In the genomic region with DNA sequence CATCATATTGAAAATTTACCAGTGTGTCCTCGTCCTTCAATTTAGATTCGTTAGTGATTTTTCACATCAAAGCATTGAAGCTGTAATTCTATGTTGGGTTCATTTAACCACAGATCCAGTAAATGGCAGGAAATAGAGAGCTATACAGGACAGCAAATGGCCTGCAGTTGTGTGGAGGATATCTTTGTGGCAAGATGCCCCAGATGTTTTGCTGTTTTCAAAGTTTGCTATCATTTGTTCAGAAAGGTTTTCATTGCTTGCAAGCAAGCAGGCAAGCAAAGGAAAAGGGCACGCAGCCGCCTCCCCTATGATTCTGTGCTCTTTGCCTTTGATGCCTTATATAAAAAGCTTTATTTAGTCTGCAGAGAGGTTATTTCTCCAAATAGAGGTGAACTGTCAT, we compare ENCODE assay signal across 12 cellular contexts.
A peak's percentile ranks its signal among the peaks of the same experiment; 100 is the strongest.
DNase-seq lines count a peak whose midpoint lies in the region; ATAC-seq, FAIRE-seq and TF ChIP-seq lines count a peak whose summit lies in the region.
"Had no signal": no experiment of that assay in that cellular context is flagged by ENCODE, and none has a peak within 500 bp of the region (broad histone marks: within the 10 kb centered on the region; RNA-seq: fewer than 3 reads in every experiment).

No MANE protein-coding gene starts in this region.

- H3K36me3 ChIP-seq in BLaER1 (peaks cover 16% of the 10 kb centered on the region), KOPT-K1 (ENCODE audit: insufficient read depth, low read length) (no peaks in the 10 kb centered on the region), GM12878 (ENCODE audit: control insufficient read depth in 2 of 2, insufficient read depth in 2 of 2, low read length in 1 of 2) (no peaks in the 10 kb centered on the region)

- TF ChIP-seq RAD21 in GM12878 (IDR thresholded peaks at IDR 0.05; ENCODE audit: insufficient read depth, low read depth, low read length), result no peak

- in situ Hi-C loops in GM12878 (cut with MboI), result no loop called here

- H3K79me2 ChIP-seq in GM12878 (ENCODE audit: control insufficient read depth, insufficient read depth, low read length), result peaks cover 85% of the 10 kb centered on the region

- SMC1A ChIA-PET in GM12878 (lab: Charles Lee; ENCODE audit: uncharacterized antibody, unreplicated experiment), result interaction anchor here (0.9 to 4.6 kb wide), 4 partner anchors 9 to 66 kb away, joined by 3 to 35 read pairs (median 4); no protein-coding TSS in a partner anchor

- H3K4me3 Mint-ChIP-seq in naive B cell, result peak overlapping the region; percentile 53 to 86 (median 80)

- no peaks in the 10 kb centered on the region for H3K27me3 Mint-ChIP-seq in naive B cell

- peak overlapping the region; percentile 98 for H3K4me2 ChIP-seq in BLaER1
- peak overlapping the region; percentile 95 for H3K4me2 ChIP-seq in GM12878 (ENCODE audit: control insufficient read depth, insufficient read depth)

- H3K4me3 ChIP-seq in BLaER1, result peak overlapping the region; percentile 58
- peak overlapping the region; percentile 60 for H3K4me3 ChIP-seq in GM12878

- no peak for TF ChIP-seq CTCF in GM12878 (IDR thresholded peaks at IDR 0.05 in 2 of 3, conservative IDR thresholded peaks at IDR 0.05 in 1 of 3; ENCODE audit: control insufficient read depth in 2 of 3, extremely low read depth in 1 of 3, insufficient read depth in 1 of 3, low read depth in 3 of 3, low read length in 3 of 3)

- H3K27ac ChIP-seq in BLaER1 (peak overlapping the region; percentile 94), KOPT-K1 (ENCODE audit: low read depth, low read length, poor library complexity, severe bottlenecking) (peak overlapping the region; percentile 93), GM12878 (ENCODE audit: control insufficient read depth, insufficient read depth) (peak overlapping the region; percentile 88)
- H3K27ac ChIP-seq: RWPE1 had no signal

- RAD21 ChIA-PET in GM12878 (lab: Charles Lee; ENCODE audit: unreplicated experiment), result interaction anchor here (4.4 kb wide), 1 partner anchor 8 kb away, joined by 24 read pairs; no protein-coding TSS in a partner anchor

- H4K20me1 ChIP-seq in BLaER1 (peaks cover 52% of the 10 kb centered on the region), GM12878 (ENCODE audit: control insufficient read depth, insufficient read depth) (no peaks in the 10 kb centered on the region)

- peaks cover 0 to 3% (median 0%) of the 10 kb centered on the region in 7 donors for H3K9me3 Mint-ChIP-seq in naive B cell

- H3K4me1 ChIP-seq in BLaER1 (peaks cover 82% of the 10 kb centered on the region), GM12878 (ENCODE audit: control insufficient read depth, insufficient read depth, low read length) (peaks cover 57% of the 10 kb centered on the region)

- no peak overlapping the region for H2AFZ ChIP-seq in GM12878 (ENCODE audit: control insufficient read depth, low read depth, low read length)

- no TSS peak for BruUV-seq in GM12878 (replicated peaks; lab: Mats Ljungman, UMichigan)

- CTCF ChIA-PET in GM12878 (lab: Yijun Ruan, JAX), result interaction anchor here (0.7 kb wide), 2 partner anchors 46 to 132 kb away, joined by 3 read pairs; no protein-coding TSS in a partner anchor

- POLR2A ChIA-PET in GM12878 (lab: Charles Lee), result interaction anchor here (0.9 kb wide), 1 partner anchor 46 kb away, joined by 3 read pairs; no protein-coding TSS in a partner anchor

- peak overlapping the region; percentile 82 for H3K9ac ChIP-seq in BLaER1
- H3K9ac ChIP-seq in GM12878 (ENCODE audit: control insufficient read depth, insufficient read depth, low read length), result peak overlapping the region; percentile 59

- ATAC-seq in GM12878 (no peak), naive B cell (ENCODE audit: low read depth in 2 of 2) (no peak), HG03095 (IDR thresholded peaks at IDR 0.05; ENCODE audit: unreplicated experiment) (no peak), GM19395 (IDR thresholded peaks at IDR 0.05; ENCODE audit: unreplicated experiment) (no peak)

- H3K27me3 ChIP-seq in BLaER1 (no peaks in the 10 kb centered on the region), GM12878 (replicated peaks in 1 of 2; ENCODE audit: control insufficient read depth in 2 of 2, insufficient read depth in 2 of 2, low read length in 1 of 2) (no peaks in the 10 kb centered on the region)

- intact Hi-C loops in GM12878 (cut with micrococcal nuclease; ENCODE audit: unreplicated experiment), result loop anchor here (5.0 kb wide), 2 partner anchors 199 to 254 kb away; a partner anchor contains a TSS

- peaks cover 15 to 16% of the 10 kb centered on the region in 2 donors for H3K36me3 Mint-ChIP-seq in naive B cell

- no peak for TF ChIP-seq POLR2A in GM12878 (IDR thresholded peaks at IDR 0.05; ENCODE audit: low read depth, low read length)

- no peak for TF ChIP-seq EP300 in GM12878 (IDR thresholded peaks at IDR 0.05; ENCODE audit: borderline replicate concordance in 1 of 2, control insufficient read depth in 1 of 2, low read depth in 2 of 2, low read length in 2 of 2)

- no peak for FAIRE-seq in GM12878 (lab: Jason Lieb, UNC)

- H3K27ac Mint-ChIP-seq in naive B cell, result peak overlapping the region; percentile 7 to 95 (median 82)

- 97% methylated on average over 4 of the region's 4 CpGs for WGBS in GM12878 (ENCODE audit: insufficient coverage, insufficient replicate concordance, low lambda C conversion rate, missing lambda C conversion rate)

- H3K4me1 Mint-ChIP-seq in naive B cell, result peaks cover 66 to 89% (median 86%) of the 10 kb centered on the region in 3 donors

- DNase-seq in GM12878 (ENCODE audit: low read depth, low spot score) (no peak), naive B cell (no peak), UCSD-AML1 (lab: John Stamatoyannopoulos, UW; ENCODE audit: unreplicated experiment) (no peak), AG20443 (ENCODE audit: low spot score) (no peak)
- DNase-seq: IMR-90; NCI-H2227 treated with DMSO at 0.1 percent for 48 hours; stimulated activated CD4-positive, alpha-beta T cell treated with anti-CD3 and anti-CD28 coated beads, Interleukin-12 subunit alpha, Interleukin-12 subunit beta, amount 100 ng/mL, for 4 hours had no signal

- H3K9me3 ChIP-seq in BLaER1 (no peaks in the 10 kb centered on the region; the same call in 1 of the 2 replicates), KOPT-K1 (ENCODE audit: insufficient read depth, low read length, poor library complexity, severe bottlenecking) (no peaks in the 10 kb centered on the region), GM12878 (replicated peaks; ENCODE audit: control insufficient read depth, insufficient read depth, low read length) (no peaks in the 10 kb centered on the region)

TF ChIP-seq in GM12878, 131 proteins besides CTCF, POLR2A, EP300 and RAD21:
- TF ChIP-seq RUNX3 (IDR thresholded peaks at IDR 0.05; ENCODE audit: low read length) (peak; percentile 27; the same call in 1 of the 2 replicates), SRF (IDR thresholded peaks at IDR 0.05; ENCODE audit: low read depth in 2 of 2, low read length in 2 of 2) (no peak)
- TF ChIP-seq, protein P1, sequence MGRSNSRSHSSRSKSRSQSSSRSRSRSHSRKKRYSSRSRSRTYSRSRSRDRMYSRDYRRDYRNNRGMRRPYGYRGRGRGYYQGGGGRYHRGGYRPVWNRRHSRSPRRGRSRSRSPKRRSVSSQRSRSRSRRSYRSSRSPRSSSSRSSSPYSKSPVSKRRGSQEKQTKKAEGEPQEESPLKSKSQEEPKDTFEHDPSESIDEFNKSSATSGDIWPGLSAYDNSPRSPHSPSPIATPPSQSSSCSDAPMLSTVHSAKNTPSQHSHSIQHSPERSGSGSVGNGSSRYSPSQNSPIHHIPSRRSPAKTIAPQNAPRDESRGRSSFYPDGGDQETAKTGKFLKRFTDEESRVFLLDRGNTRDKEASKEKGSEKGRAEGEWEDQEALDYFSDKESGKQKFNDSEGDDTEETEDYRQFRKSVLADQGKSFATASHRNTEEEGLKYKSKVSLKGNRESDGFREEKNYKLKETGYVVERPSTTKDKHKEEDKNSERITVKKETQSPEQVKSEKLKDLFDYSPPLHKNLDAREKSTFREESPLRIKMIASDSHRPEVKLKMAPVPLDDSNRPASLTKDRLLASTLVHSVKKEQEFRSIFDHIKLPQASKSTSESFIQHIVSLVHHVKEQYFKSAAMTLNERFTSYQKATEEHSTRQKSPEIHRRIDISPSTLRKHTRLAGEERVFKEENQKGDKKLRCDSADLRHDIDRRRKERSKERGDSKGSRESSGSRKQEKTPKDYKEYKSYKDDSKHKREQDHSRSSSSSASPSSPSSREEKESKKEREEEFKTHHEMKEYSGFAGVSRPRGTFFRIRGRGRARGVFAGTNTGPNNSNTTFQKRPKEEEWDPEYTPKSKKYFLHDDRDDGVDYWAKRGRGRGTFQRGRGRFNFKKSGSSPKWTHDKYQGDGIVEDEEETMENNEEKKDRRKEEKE (IDR thresholded peaks at IDR 0.05), result no peak
TF ChIP-seq in GM12878: peak in this region for 1.
